20 cellular contexts compared by ENCODE assay signal in genomic region chr9:99309540-99309939, GRCh38.
DNase-seq lines count a peak whose midpoint lies in the region; ATAC-seq, FAIRE-seq and TF ChIP-seq lines count a peak whose summit lies in the region.
"Had no signal": no experiment of that assay in that cellular context is flagged by ENCODE, and none has a peak within 500 bp of the region (broad histone marks: within the 10 kb centered on the region; RNA-seq: fewer than 3 reads in every experiment).

No MANE protein-coding gene starts in this region.

- H4K12ac ChIP-seq in trophoblast cell (ENCODE audit: low read depth, low read length), result no peak overlapping the region

- H3K36me3 ChIP-seq in trophoblast cell (ENCODE audit: control insufficient read depth in 1 of 2, insufficient read depth in 2 of 2, low read length in 2 of 2), result no peaks in the 10 kb centered on the region
- H3K36me3 ChIP-seq: BE2C, HAP-1 had no signal

- H2BK120ac ChIP-seq in trophoblast cell (ENCODE audit: insufficient read depth, low read length, poor library complexity), result no peak overlapping the region

- peak overlapping the region; percentile 59 for H2BK12ac ChIP-seq in trophoblast cell (ENCODE audit: low read length)

- H3K9ac ChIP-seq in trophoblast cell (ENCODE audit: low read length), result no peak overlapping the region

- no peak overlapping the region for H4K91ac ChIP-seq in trophoblast cell (ENCODE audit: low read depth, low read length)

- no peak for TF ChIP-seq POLR2A in GM12891 (IDR thresholded peaks at IDR 0.05; ENCODE audit: low read depth, low read length)

- H3K9me3 ChIP-seq in trophoblast cell (ENCODE audit: insufficient read depth, low read depth, low read length), result peaks cover 3% of the 10 kb centered on the region
- H3K9me3 ChIP-seq: BE2C had no signal

- no peak overlapping the region for H3K4me2 ChIP-seq in trophoblast cell (ENCODE audit: low read length)

- no peak overlapping the region for H4K8ac ChIP-seq in trophoblast cell (ENCODE audit: low read depth, low read length)

- no peak overlapping the region for H3K18ac ChIP-seq in trophoblast cell (ENCODE audit: low read length)

- H3K4ac ChIP-seq in trophoblast cell (ENCODE audit: low read depth, low read length), result no peak overlapping the region

- H3K14ac ChIP-seq in trophoblast cell (ENCODE audit: low read length), result no peak overlapping the region

- peak overlapping the region; percentile 21 for H2AK5ac ChIP-seq in trophoblast cell (ENCODE audit: low read length)

- H3K4me1 ChIP-seq in trophoblast cell (ENCODE audit: control insufficient read depth in 1 of 2, insufficient read depth in 2 of 2, low read length in 2 of 2), result peaks cover 10 to 16% of the 10 kb centered on the region in 2 experiments
- H3K4me1 ChIP-seq: BE2C, HAP-1 had no signal

- H3K79me2 ChIP-seq in trophoblast cell (ENCODE audit: control insufficient read depth, insufficient read depth, low read length, poor library complexity), result peaks cover 3% of the 10 kb centered on the region

- no peak overlapping the region for H2AFZ ChIP-seq in trophoblast cell (ENCODE audit: insufficient read depth, low read length, poor library complexity)

- no peak overlapping the region for H3K27ac ChIP-seq in trophoblast cell (ENCODE audit: low read depth, low read length)

- no peak for DNase-seq in GM12891 (ENCODE audit: insufficient read length, low spot score)
- DNase-seq in NCI-H2171 (lab: John Stamatoyannopoulos, UW), result peak; percentile 21
- no peak for DNase-seq in trophoblast cell
- no peak for DNase-seq in cerebellar cortex (ENCODE audit: low spot score)
- DNase-seq in DMS 273 treated with DMSO at 0.1 percent for 48 hours (lab: John Stamatoyannopoulos, UW), result no peak
- DNase-seq: ACHN; BE2C; Calu3; CD8-positive, alpha-beta T cell; DMS53; DND-41; EL; Karpas-422; KBM-7 had no signal

- no CpG with 5 or more reads among the region's 3 CpGs for WGBS in trophoblast cell (ENCODE audit: extremely low coverage, insufficient coverage, insufficient read length)

- ATAC-seq in GM21526 (IDR thresholded peaks at IDR 0.05; ENCODE audit: low FRiP score, unreplicated experiment) (no peak), esophagus mucosa (no peak)
- ATAC-seq: CD8-positive, alpha-beta T cell; HepG2 had no signal

- no peaks in the 10 kb centered on the region for H3K27me3 ChIP-seq in trophoblast cell (ENCODE audit: insufficient read depth, low read length)
- H3K27me3 ChIP-seq: BE2C had no signal

- FAIRE-seq in GM12891 (lab: Jason Lieb, UNC), result peak; percentile 85
- FAIRE-seq: A204.1, H1, HepG2 had no signal

- peaks cover 11% of the 10 kb centered on the region for H3K79me1 ChIP-seq in trophoblast cell (ENCODE audit: low read length)

- no peak overlapping the region for H2BK5ac ChIP-seq in trophoblast cell (ENCODE audit: low read depth, low read length, poor library complexity)

- no peak overlapping the region for H3K23ac ChIP-seq in trophoblast cell (ENCODE audit: low read length)

- H3K4me3 ChIP-seq in trophoblast cell (ENCODE audit: low read depth, low read length), result no peak overlapping the region
- H3K4me3 ChIP-seq: HAP-1 had no signal

TF ChIP-seq in GM12891, 5 proteins besides CTCF, POLR2A, EP300 and RAD21:
- no peak for TF ChIP-seq SPI1 (IDR thresholded peaks at IDR 0.05; ENCODE audit: low read depth, low read length)
- peak; percentile 56 for TF ChIP-seq PAX5 (IDR thresholded peaks at IDR 0.05; ENCODE audit: insufficient read depth, low read length, severe bottlenecking)
